8 cellular contexts compared by ENCODE assay signal in genomic region chr1:230105245-230105753, GRCh38. TPM values are rescaled to one million over a fixed set of nuclear protein-coding genes. Genes with fewer than 3 reads are reported as not detected.
DNase-seq lines count a peak whose midpoint lies in the region; ATAC-seq and TF ChIP-seq lines count a peak whose summit lies in the region.

No MANE protein-coding gene starts in this region.

- TF ChIP-seq CTCF in C4-2B (conservative IDR thresholded peaks at IDR 0.05): no peak
- no peak for TF ChIP-seq CTCF in chondrocyte (IDR thresholded peaks at IDR 0.05)
- TF ChIP-seq CTCF in osteoblast (IDR thresholded peaks at IDR 0.05; ENCODE audit: extremely low read depth, low read depth, low read length): no peak

- H3K27me3 ChIP-seq in osteoblast (ENCODE audit: insufficient read depth, low read length): no peaks in the 10 kb centered on the region

- peaks cover 85% of the 10 kb centered on the region for H3K4me1 Mint-ChIP-seq in chondrocyte (ENCODE audit: low read depth)

- no peaks in the 10 kb centered on the region for H3K36me3 Mint-ChIP-seq in chondrocyte (ENCODE audit: low read depth)

- H3K4me3 ChIP-seq in osteoblast (ENCODE audit: insufficient read depth, low read length): peak overlapping the region; percentile 51

- H3K9me3 Mint-ChIP-seq in chondrocyte (ENCODE audit: low read depth): no peaks in the 10 kb centered on the region

- H2AFZ ChIP-seq in osteoblast (ENCODE audit: low read length): no peak overlapping the region

- peaks cover 81% of the 10 kb centered on the region for H3K79me2 ChIP-seq in osteoblast (ENCODE audit: insufficient read depth, low read length)

- H3K27ac ChIP-seq in C4-2B (peak overlapping the region; percentile 2), osteoblast (ENCODE audit: low read depth, low read length) (peak overlapping the region; percentile 94)

- H4K20me1 ChIP-seq in osteoblast (ENCODE audit: insufficient read depth, low read length): peaks cover 31% of the 10 kb centered on the region

- no peak for ATAC-seq in GM21825 (IDR thresholded peaks at IDR 0.05; ENCODE audit: unreplicated experiment)

- peak overlapping the region; percentile 82 for H3K4me2 ChIP-seq in osteoblast (ENCODE audit: insufficient read depth, low read length)

- no peaks in the 10 kb centered on the region for H3K9me3 ChIP-seq in osteoblast (ENCODE audit: low read depth, low read length)

- DNase-seq in NCI-H146 (lab: John Stamatoyannopoulos, UW): peak; percentile 33
- no peak for DNase-seq in chondrocyte (ENCODE audit: low spot score)
- no peak for DNase-seq in osteoblast (ENCODE audit: insufficient read length, low spot score, missing footprints)
- no peak for DNase-seq in NCI-H1092 (lab: John Stamatoyannopoulos, UW)
- no peak for DNase-seq in NCI-H1105 treated with DMSO at 0.1 percent for 48 hours (lab: John Stamatoyannopoulos, UW)
- DNase-seq in EL: no peak

- peaks cover 10% of the 10 kb centered on the region for H3K36me3 ChIP-seq in osteoblast (ENCODE audit: insufficient read depth, low read length)

- H3K4me1 ChIP-seq in osteoblast (ENCODE audit: insufficient read depth, low read length): peaks cover 51% of the 10 kb centered on the region

- H3K27me3 Mint-ChIP-seq in chondrocyte (ENCODE audit: low read depth): no peaks in the 10 kb centered on the region

- H3K27ac Mint-ChIP-seq in chondrocyte (ENCODE audit: unreplicated experiment): peak overlapping the region; percentile 97

- peak overlapping the region; percentile 41 for H3K4me3 Mint-ChIP-seq in chondrocyte (ENCODE audit: unreplicated experiment)

RNA-seq across cellular contexts. Expression of gene GALNT2, which starts 38.3 kb away (rescaled TPM):
- 210 to 276 TPM (median 223 TPM) in 3 replicates for total RNA-seq in chondrocyte
- 81.9 and 83.2 TPM in 2 replicates for total RNA-seq in osteoblast
